ENCODE assay signal across 8 cellular contexts in genomic region chr20:58890454-58891075, GRCh38. TPM values are rescaled to one million over a fixed set of nuclear protein-coding genes. Genes with fewer than 3 reads are reported as not detected.
DNase-seq lines count a peak whose midpoint lies in the region; ATAC-seq and TF ChIP-seq lines count a peak whose summit lies in the region.

No MANE protein-coding gene starts in this region.

- H3K4me1 ChIP-seq in foreskin keratinocyte: peaks cover 24% of the 10 kb centered on the region
- H3K4me1 ChIP-seq in neuron (ENCODE audit: insufficient read depth, low read length): peaks cover 33% of the 10 kb centered on the region

- no peak for TF ChIP-seq CTCF in foreskin keratinocyte (conservative IDR thresholded peaks at IDR 0.05)

- peaks cover 2% of the 10 kb centered on the region for H3K36me3 ChIP-seq in neuron (ENCODE audit: insufficient read depth, low read length)

- peak; percentile 80 for DNase-seq in AG08396 (ENCODE audit: low spot score)
- peak; percentile 30 for DNase-seq in GM19240 (ENCODE audit: insufficient read length, low spot score)
- peak; percentile 74 for DNase-seq in Jurkat, Clone E6-1 (ENCODE audit: low read depth, low spot score)
- peak; percentile 57 for DNase-seq in activated gamma-delta T cell treated with anti-CD3 and anti-CD28 coated beads, Interleukin-2, amount 50 U/mL, for 16 hours (ENCODE audit: low read depth)
- peak; percentile 37 to 66 for DNase-seq in foreskin keratinocyte
- DNase-seq in stromal cell of bone marrow (ENCODE audit: low read depth): peak; percentile 66

- H2AFZ ChIP-seq in neuron (ENCODE audit: low read depth, low read length): peak overlapping the region; percentile 26

- H3K27ac ChIP-seq in foreskin keratinocyte: peak overlapping the region; percentile 67

- H3K4me3 ChIP-seq in Jurkat, Clone E6-1 (ENCODE audit: low read length): peak overlapping the region; percentile 74
- H3K4me3 ChIP-seq in neuron (ENCODE audit: low read length): peak overlapping the region; percentile 98

- H3K27me3 ChIP-seq in foreskin keratinocyte: peaks cover 8% of the 10 kb centered on the region
- H3K27me3 ChIP-seq in neuron (ENCODE audit: insufficient read depth, low read length): no peaks in the 10 kb centered on the region

- ATAC-seq in foreskin keratinocyte: peak; percentile 17

- TF ChIP-seq POLR2A in Raji (IDR thresholded peaks at IDR 0.05; ENCODE audit: insufficient read depth, low read depth, low read length): peak; percentile 78

- no peaks in the 10 kb centered on the region for H3K9me3 ChIP-seq in neuron (ENCODE audit: low read length)

RNA-seq across cellular contexts. Expression of gene GNAS, which starts 38.0 kb away (rescaled TPM):
- polyA plus RNA-seq in Jurkat, Clone E6-1 (2012; ENCODE audit: insufficient read depth, insufficient read length): 1,642 TPM
- 697 and 702 TPM in 2 replicates for total RNA-seq in foreskin keratinocyte
- polyA plus RNA-seq in foreskin keratinocyte: 862 and 881 TPM in 2 replicates

RNA-seq across cellular contexts. Expression of gene GNAS-AS1, which starts 39.9 kb away (rescaled TPM):
- polyA plus RNA-seq in Jurkat, Clone E6-1 (2012; ENCODE audit: insufficient read depth, insufficient read length): not detected
- total RNA-seq in foreskin keratinocyte: 0.27 and 0.63 TPM in 2 replicates
- polyA plus RNA-seq in foreskin keratinocyte: 0.16 and 0.39 TPM in 2 replicates

Comparison
In these comparisons a context has a peak if more than half of its experiments do, and no peak if none do; other contexts are left out.
1. Peak in every context shown above with its lines: DNase-seq, ATAC-seq, H3K4me3 ChIP-seq and H3K27ac ChIP-seq.
2. DNase-seq: peak in every context shown above with its lines; median percentile 80 in AG08396; 74 in Jurkat, Clone E6-1; 66 in stromal cell of bone marrow; 57 in activated gamma-delta T cell treated with anti-CD3 and anti-CD28 coated beads, Interleukin-2, amount 50 U/mL, for 16 hours; 52 in foreskin keratinocyte; 30 in GM19240.